In genomic region chrX:48864210-48864609, GRCh38 we compare ENCODE assay signal across 1 cellular context.
TF ChIP-seq lines count a peak whose summit lies in the region.

No MANE protein-coding gene starts in this region.

TF ChIP-seq in HEK293, 187 proteins besides CTCF, POLR2A, EP300 and RAD21 (continued from another document):
- TF ChIP-seq MEIS1 (CRISPR knock-in tag; IDR thresholded peaks at IDR 0.05; ENCODE audit: borderline replicate concordance) (peak; percentile 56; the same call in 1 of the 2 replicates), SP7 (tag by site-specific recombination; IDR thresholded peaks at IDR 0.05) (0 out of 2 replicates have a peak, but pooled peaks have one; percentile 22), SALL2 (tag by site-specific recombination; IDR thresholded peaks at IDR 0.05; ENCODE audit: borderline replicate concordance) (no peak), SETDB1 (IDR thresholded peaks at IDR 0.05; ENCODE audit: insufficient read length, low read length) (no peak), ZNF76 (tag by site-specific recombination; IDR thresholded peaks at IDR 0.05; ENCODE audit: borderline replicate concordance, low read depth) (no peak), ZNF670 (tag by site-specific recombination; IDR thresholded peaks at IDR 0.05; ENCODE audit: low read depth) (no peak), ZNF518A (tag by site-specific recombination; conservative IDR thresholded peaks at IDR 0.05; ENCODE audit: low read depth) (no peak), ZNF394 (tag by site-specific recombination; IDR thresholded peaks at IDR 0.05; ENCODE audit: borderline replicate concordance) (no peak), KLF1 (tag by site-specific recombination; IDR thresholded peaks at IDR 0.05) (no peak), ZNF785 (tag by site-specific recombination; IDR thresholded peaks at IDR 0.05) (no peak), OVOL3 (tag by site-specific recombination; IDR thresholded peaks at IDR 0.05) (no peak), ZBTB10 (tag by site-specific recombination; IDR thresholded peaks at IDR 0.05) (no peak), ZNF416 (tag by site-specific recombination; IDR thresholded peaks at IDR 0.05) (no peak), ZNF830 (tag by site-specific recombination; IDR thresholded peaks at IDR 0.05; ENCODE audit: low read depth) (no peak)
